ENCODE assay signal across 2 cellular contexts in the genomic region with DNA sequence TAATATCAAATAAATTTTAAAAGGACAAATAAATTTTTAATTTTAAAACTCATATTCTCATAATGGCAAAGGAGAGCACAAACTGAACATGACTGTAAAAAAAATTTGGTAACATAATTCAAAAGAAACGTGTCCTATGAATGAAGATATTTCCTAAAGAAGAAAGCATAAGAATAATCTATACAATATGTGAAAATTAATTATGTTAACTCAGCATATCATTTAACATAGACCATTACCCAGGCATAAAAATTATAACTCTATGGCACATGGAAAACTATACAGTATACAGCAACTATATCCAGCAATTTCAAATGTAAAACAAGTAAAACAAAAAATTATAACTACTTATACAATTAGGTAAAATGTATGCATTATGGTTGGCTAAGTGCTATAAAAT.
A peak's percentile ranks its signal among the peaks of the same experiment; 100 is the strongest.
TF ChIP-seq lines count a peak whose summit lies in the region.

No MANE protein-coding gene starts in this region.

TF ChIP-seq in HepG2, 621 proteins besides CTCF, POLR2A, EP300 and RAD21 (continued from another document):
- TF ChIP-seq, protein P1, sequence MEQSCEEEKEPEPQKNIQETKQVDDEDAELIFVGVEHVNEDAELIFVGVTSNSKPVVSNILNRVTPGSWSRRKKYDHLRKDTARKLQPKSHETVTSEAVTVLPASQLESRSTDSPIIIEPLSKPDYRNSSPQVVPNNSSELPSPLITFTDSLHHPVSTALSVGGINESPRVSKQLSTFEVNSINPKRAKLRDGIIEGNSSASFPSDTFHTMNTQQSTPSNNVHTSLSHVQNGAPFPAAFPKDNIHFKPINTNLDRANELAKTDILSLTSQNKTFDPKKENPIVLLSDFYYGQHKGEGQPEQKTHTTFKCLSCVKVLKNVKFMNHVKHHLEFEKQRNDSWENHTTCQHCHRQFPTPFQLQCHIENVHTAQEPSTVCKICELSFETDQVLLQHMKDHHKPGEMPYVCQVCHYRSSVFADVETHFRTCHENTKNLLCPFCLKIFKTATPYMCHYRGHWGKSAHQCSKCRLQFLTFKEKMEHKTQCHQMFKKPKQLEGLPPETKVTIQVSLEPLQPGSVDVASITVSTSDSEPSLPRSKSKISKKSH (CRISPR knock-in tag; IDR thresholded peaks at IDR 0.05; ENCODE audit: borderline replicate concordance), result no peak
- TF ChIP-seq MAFF (IDR thresholded peaks at IDR 0.05; ENCODE audit: low read depth, low read length), result peak; percentile 30; the same call in 1 of the 2 replicates
- no peak for TF ChIP-seq POLR2AphosphoS2 (IDR thresholded peaks at IDR 0.05; ENCODE audit: low read depth, low read length)
TF ChIP-seq in HepG2: peak in this region for 2.

TF ChIP-seq in K562, 482 proteins besides CTCF, POLR2A, EP300 and RAD21:
- TF ChIP-seq, protein P2, sequence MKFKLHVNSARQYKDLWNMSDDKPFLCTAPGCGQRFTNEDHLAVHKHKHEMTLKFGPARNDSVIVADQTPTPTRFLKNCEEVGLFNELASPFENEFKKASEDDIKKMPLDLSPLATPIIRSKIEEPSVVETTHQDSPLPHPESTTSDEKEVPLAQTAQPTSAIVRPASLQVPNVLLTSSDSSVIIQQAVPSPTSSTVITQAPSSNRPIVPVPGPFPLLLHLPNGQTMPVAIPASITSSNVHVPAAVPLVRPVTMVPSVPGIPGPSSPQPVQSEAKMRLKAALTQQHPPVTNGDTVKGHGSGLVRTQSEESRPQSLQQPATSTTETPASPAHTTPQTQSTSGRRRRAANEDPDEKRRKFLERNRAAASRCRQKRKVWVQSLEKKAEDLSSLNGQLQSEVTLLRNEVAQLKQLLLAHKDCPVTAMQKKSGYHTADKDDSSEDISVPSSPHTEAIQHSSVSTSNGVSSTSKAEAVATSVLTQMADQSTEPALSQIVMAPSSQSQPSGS (CRISPR knock-in tag; IDR thresholded peaks at IDR 0.05), result no peak
- peak; percentile 81 for TF ChIP-seq ZNF316 (IDR thresholded peaks at IDR 0.05)
- peak; percentile 45 for TF ChIP-seq C11orf30 (IDR thresholded peaks at IDR 0.05; ENCODE audit: low read depth)
